Comparison of ENCODE assay signal across 1 cellular context in the genomic region with DNA sequence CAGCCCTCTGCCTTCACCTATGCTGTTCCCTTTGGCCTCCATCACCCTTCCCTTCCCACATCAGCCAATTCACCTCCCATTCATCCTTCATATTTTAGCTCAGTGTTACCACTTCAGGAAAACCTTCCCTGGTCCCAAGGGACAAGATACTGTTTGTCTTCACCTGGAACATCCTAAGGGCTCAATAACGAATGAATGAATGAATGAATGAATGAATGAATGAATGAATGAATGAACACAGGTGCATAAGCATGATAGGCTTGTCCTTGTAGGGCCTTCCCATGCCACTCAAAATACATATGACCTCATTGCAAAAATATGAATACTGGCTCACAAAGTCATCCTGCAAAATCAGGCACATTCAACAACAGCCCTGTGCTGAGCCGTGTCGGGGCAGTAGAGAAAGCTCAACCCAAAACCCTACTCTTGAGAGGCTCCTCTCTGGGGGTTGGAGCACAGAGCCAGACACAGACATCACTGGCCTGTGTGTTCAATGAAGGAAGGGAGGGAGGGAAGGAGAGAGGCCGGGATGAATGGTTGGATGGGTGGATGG.
TF ChIP-seq lines count a peak whose summit lies in the region.

No MANE protein-coding gene starts in this region.

TF ChIP-seq in IMR-90, 13 proteins besides CTCF, POLR2A, EP300 and RAD21 (continued from another document):
- TF ChIP-seq RCOR1 (IDR thresholded peaks at IDR 0.05; ENCODE audit: insufficient replicate concordance, low read length) (no peak), MXI1 (IDR thresholded peaks at IDR 0.05; ENCODE audit: borderline replicate concordance, low read depth, low read length) (no peak), RFX5 (IDR thresholded peaks at IDR 0.05; ENCODE audit: low read depth, low read length) (no peak), MAZ (IDR thresholded peaks at IDR 0.05; ENCODE audit: borderline replicate concordance, low read depth, low read length) (no peak), SMC3 (IDR thresholded peaks at IDR 0.05; ENCODE audit: low read depth, low read length) (no peak), MAFK (IDR thresholded peaks at IDR 0.05; ENCODE audit: low read depth, low read length) (no peak), BHLHE40 (IDR thresholded peaks at IDR 0.05; ENCODE audit: low read depth, low read length) (no peak), FOS (IDR thresholded peaks at IDR 0.05; ENCODE audit: low read depth, low read length) (no peak)
- TF ChIP-seq, protein P1, sequence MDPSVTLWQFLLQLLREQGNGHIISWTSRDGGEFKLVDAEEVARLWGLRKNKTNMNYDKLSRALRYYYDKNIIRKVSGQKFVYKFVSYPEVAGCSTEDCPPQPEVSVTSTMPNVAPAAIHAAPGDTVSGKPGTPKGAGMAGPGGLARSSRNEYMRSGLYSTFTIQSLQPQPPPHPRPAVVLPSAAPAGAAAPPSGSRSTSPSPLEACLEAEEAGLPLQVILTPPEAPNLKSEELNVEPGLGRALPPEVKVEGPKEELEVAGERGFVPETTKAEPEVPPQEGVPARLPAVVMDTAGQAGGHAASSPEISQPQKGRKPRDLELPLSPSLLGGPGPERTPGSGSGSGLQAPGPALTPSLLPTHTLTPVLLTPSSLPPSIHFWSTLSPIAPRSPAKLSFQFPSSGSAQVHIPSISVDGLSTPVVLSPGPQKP (IDR thresholded peaks at IDR 0.05; ENCODE audit: borderline replicate concordance, low read depth, low read length): no peak
- TF ChIP-seq, protein P2, sequence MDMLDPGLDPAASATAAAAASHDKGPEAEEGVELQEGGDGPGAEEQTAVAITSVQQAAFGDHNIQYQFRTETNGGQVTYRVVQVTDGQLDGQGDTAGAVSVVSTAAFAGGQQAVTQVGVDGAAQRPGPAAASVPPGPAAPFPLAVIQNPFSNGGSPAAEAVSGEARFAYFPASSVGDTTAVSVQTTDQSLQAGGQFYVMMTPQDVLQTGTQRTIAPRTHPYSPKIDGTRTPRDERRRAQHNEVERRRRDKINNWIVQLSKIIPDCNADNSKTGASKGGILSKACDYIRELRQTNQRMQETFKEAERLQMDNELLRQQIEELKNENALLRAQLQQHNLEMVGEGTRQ (IDR thresholded peaks at IDR 0.05; ENCODE audit: low read depth, low read length): no peak
